In the genomic region with DNA sequence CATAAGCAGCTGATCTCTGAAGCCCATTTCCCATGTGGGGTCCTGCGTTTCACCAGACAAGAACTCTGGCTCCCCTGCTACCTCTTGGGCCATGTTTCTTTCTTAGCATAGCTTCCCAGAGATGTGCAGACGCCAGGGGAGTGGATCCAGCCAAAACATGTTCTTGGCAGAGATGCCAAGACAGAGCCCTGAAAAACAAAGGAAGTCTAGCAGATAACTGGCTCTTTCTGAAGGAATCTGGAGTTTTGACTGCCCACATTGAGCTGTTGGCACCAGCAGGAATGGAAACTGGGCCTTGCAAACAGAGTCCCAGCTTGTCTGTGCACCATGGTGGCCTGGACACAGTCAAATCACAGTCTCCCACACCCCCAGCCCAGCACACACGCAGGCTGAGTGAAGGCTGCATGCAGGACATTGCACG, we compare ENCODE assay signal across 21 cellular contexts.
DNase-seq lines count a peak whose midpoint lies in the region; ATAC-seq and TF ChIP-seq lines count a peak whose summit lies in the region.
"Had no signal": no experiment of that assay in that cellular context is flagged by ENCODE, and none has a peak within 500 bp of the region (broad histone marks: within the 10 kb centered on the region; RNA-seq: fewer than 3 reads in every experiment).

No MANE protein-coding gene starts in this region.

- ATAC-seq in HG03095 (IDR thresholded peaks at IDR 0.05; ENCODE audit: unreplicated experiment), result no peak
- no peak for ATAC-seq in HG03159 (IDR thresholded peaks at IDR 0.05; ENCODE audit: unreplicated experiment)
- ATAC-seq: activated CD8-positive, alpha-beta memory T cell treated with anti-CD3 and anti-CD28 coated beads, Interleukin-2, amount 10 ng/mL, durations not matched to agents 7 days and 5 days; upper lobe of right lung had no signal

- TF ChIP-seq CTCF in ascending aorta (IDR thresholded peaks at IDR 0.05) (no peak), osteocyte (IDR thresholded peaks at IDR 0.05) (no peak), sigmoid colon (IDR thresholded peaks at IDR 0.05) (no peak)

- H3K27me3 Mint-ChIP-seq in osteocyte (ENCODE audit: unreplicated experiment), result no peaks in the 10 kb centered on the region
- H3K27me3 Mint-ChIP-seq: activated CD8-positive, alpha-beta memory T cell treated with anti-CD3 and anti-CD28 coated beads, Interleukin-2, amount 10 ng/mL, durations not matched to agents 7 days and 5 days had no signal

- TF ChIP-seq POLR2A in sigmoid colon (IDR thresholded peaks at IDR 0.05), result no peak

- no peak overlapping the region for H3K4me3 Mint-ChIP-seq in osteocyte (ENCODE audit: unreplicated experiment)
- H3K4me3 Mint-ChIP-seq: activated CD8-positive, alpha-beta memory T cell treated with anti-CD3 and anti-CD28 coated beads, Interleukin-2, amount 10 ng/mL, durations not matched to agents 7 days and 5 days; activated naive CD4-positive, alpha-beta T cell treated with anti-CD3 and anti-CD28 coated beads for 36 hours; nephron progenitor cell had no signal

- H3K27ac ChIP-seq in ascending aorta (peak overlapping the region; percentile 79 to 83), sigmoid colon (peak overlapping the region in 2 of 4 donors; percentile 49 to 59)
- H3K27ac ChIP-seq: cardiac muscle cell, hepatocyte, upper lobe of right lung had no signal

- H3K4me1 Mint-ChIP-seq in osteocyte (ENCODE audit: unreplicated experiment), result no peaks in the 10 kb centered on the region

- 84 to 85% methylated on average over 4 of the region's 4 CpGs for WGBS in sigmoid colon, 2 donors

- no peak for TF ChIP-seq EP300 in sigmoid colon (IDR thresholded peaks at IDR 0.05)

- peaks cover 2% of the 10 kb centered on the region for H3K36me3 Mint-ChIP-seq in osteocyte (ENCODE audit: unreplicated experiment)

- peaks cover 8% of the 10 kb centered on the region for H3K9me3 Mint-ChIP-seq in osteocyte (ENCODE audit: unreplicated experiment)

- H3K36me3 ChIP-seq in ascending aorta, result no peaks in the 10 kb centered on the region
- no peaks in the 10 kb centered on the region for H3K36me3 ChIP-seq in sigmoid colon
- H3K36me3 ChIP-seq: cardiac muscle cell, HAP-1, upper lobe of right lung had no signal

- H3K27me3 ChIP-seq in ascending aorta (no peaks in the 10 kb centered on the region), sigmoid colon (no peaks in the 10 kb centered on the region)
- H3K27me3 ChIP-seq: cardiac muscle cell, dorsolateral prefrontal cortex, hepatocyte, upper lobe of right lung had no signal

- no peak overlapping the region for H3K27ac Mint-ChIP-seq in osteocyte (ENCODE audit: unreplicated experiment)
- H3K27ac Mint-ChIP-seq: activated CD8-positive, alpha-beta memory T cell treated with anti-CD3 and anti-CD28 coated beads, Interleukin-2, amount 10 ng/mL, durations not matched to agents 7 days and 5 days; activated naive CD4-positive, alpha-beta T cell treated with anti-CD3 and anti-CD28 coated beads for 36 hours; nephron progenitor cell had no signal

- intact Hi-C loops in ascending aorta (cut with DNase I), result loop anchor here (5.0 kb wide), 1 partner anchor 110 kb away; no protein-coding TSS in a partner anchor
- intact Hi-C loops in sigmoid colon (cut with DNase I), result no loop called here

- H3K9me3 ChIP-seq in ascending aorta (no peaks in the 10 kb centered on the region), sigmoid colon (no peaks in the 10 kb centered on the region)
- H3K9me3 ChIP-seq: HAP-1, upper lobe of right lung had no signal

- peak; percentile 18 for DNase-seq in AG08395 (ENCODE audit: low spot score)
- peak in 1 of 2 donors; percentile 80 for DNase-seq in ascending aorta (ENCODE audit: low spot score in 2 of 2)
- peak; percentile 38 for DNase-seq in globus pallidus (ENCODE audit: low spot score)
- DNase-seq in osteocyte (ENCODE audit: extremely low spot score, unreplicated experiment), result peak; percentile 62
- no peak for DNase-seq in stimulated activated naive CD4-positive, alpha-beta T cell treated with Interleukin-2 at 50 U/mL for 16 hours (lab: John Stamatoyannopoulos, UW)
- no peak for DNase-seq in sigmoid colon
- DNase-seq: activated CD4-positive, alpha-beta T cell treated with anti-CD3 and anti-CD28 coated beads, Interleukin-2, amount 50 U/mL, for 1 hour; activated CD8-positive, alpha-beta memory T cell treated with anti-CD3 and anti-CD28 coated beads, Interleukin-2, amount 10 ng/mL, durations not matched to agents 7 days and 5 days; activated naive CD4-positive, alpha-beta T cell treated with anti-CD3 and anti-CD28 coated beads for 36 hours; foreskin fibroblast; NCI-H1417; NCI-H2107; NCI-H446 treated with DMSO at 0.1 percent for 48 hours; nephron progenitor cell; upper lobe of right lung had no signal

- peak overlapping the region in 1 of 2 donors; percentile 7 for H3K4me3 ChIP-seq in ascending aorta
- H3K4me3 ChIP-seq in sigmoid colon, result no peak overlapping the region
- H3K4me3 ChIP-seq: cardiac muscle cell, dorsolateral prefrontal cortex, HAP-1, hepatocyte, upper lobe of right lung had no signal

- H3K4me1 ChIP-seq in ascending aorta, result peaks cover 6 to 25% of the 10 kb centered on the region in 2 donors
- peaks cover 0 to 19% (median 14%) of the 10 kb centered on the region in 4 donors for H3K4me1 ChIP-seq in sigmoid colon
- H3K4me1 ChIP-seq: HAP-1 had no signal

Comparison
In these comparisons a context has a peak if more than half of its experiments do, and no peak if none do; other contexts are left out.
1. DNase-seq: peak in AG08395 (single experiment), globus pallidus (single experiment) and osteocyte (single experiment); none in stimulated activated naive CD4-positive, alpha-beta T cell treated with Interleukin-2 at 50 U/mL for 16 hours (single experiment) and sigmoid colon (single experiment).